8 cellular contexts compared by ENCODE assay signal in genomic region chr18:34867520-34867919, GRCh38.
DNase-seq lines count a peak whose midpoint lies in the region; ATAC-seq and TF ChIP-seq lines count a peak whose summit lies in the region.

No MANE protein-coding gene starts in this region.

- H3K79me1 ChIP-seq in mesenchymal stem cell (replicated peaks; ENCODE audit: low read length, poor library complexity, severe bottlenecking) = no peaks in the 10 kb centered on the region

- H3K14ac ChIP-seq in mesenchymal stem cell (ENCODE audit: low read length in 2 of 2) = no peak overlapping the region

- H4K8ac ChIP-seq in mesenchymal stem cell (ENCODE audit: low read length) = no peak overlapping the region

- H4K91ac ChIP-seq in mesenchymal stem cell (ENCODE audit: low read length) = no peak overlapping the region

- H3K4me1 ChIP-seq in mesenchymal stem cell (ENCODE audit: control insufficient read depth, insufficient read depth, low read depth, low read length) (peaks cover 5% of the 10 kb centered on the region), gastroesophageal sphincter (no peaks in the 10 kb centered on the region)

- no peak overlapping the region for H2AK5ac ChIP-seq in mesenchymal stem cell (ENCODE audit: low read length, severe bottlenecking)

- in situ Hi-C loops in astrocyte of the spinal cord (cut with HindIII; ENCODE audit: low sequenced_read_pairs) = no loop called here

- no peak for ATAC-seq in HG02759 (IDR thresholded peaks at IDR 0.05; ENCODE audit: unreplicated experiment)
- no peak for ATAC-seq in HG02588 (IDR thresholded peaks at IDR 0.05; ENCODE audit: unreplicated experiment)
- ATAC-seq in gastroesophageal sphincter = no peak

- H2AFZ ChIP-seq in mesenchymal stem cell (ENCODE audit: low read depth, low read length) = no peak overlapping the region

- TF ChIP-seq CTCF in astrocyte of the spinal cord (IDR thresholded peaks at IDR 0.05; ENCODE audit: low read depth, low read length) = peak; percentile 29
- TF ChIP-seq CTCF in gastroesophageal sphincter (IDR thresholded peaks at IDR 0.05) = peak in 1 of 4 experiments; percentile 23

- H3K27me3 ChIP-seq in mesenchymal stem cell (ENCODE audit: control insufficient read depth in 1 of 2, insufficient read depth in 1 of 2, low read length in 2 of 2) = no peaks in the 10 kb centered on the region
- no peaks in the 10 kb centered on the region for H3K27me3 ChIP-seq in gastroesophageal sphincter

- H3K4me3 ChIP-seq in astrocyte of the spinal cord (ENCODE audit: low read depth, low read length) (no peak overlapping the region), mesenchymal stem cell (ENCODE audit: insufficient read depth in 1 of 2, low read depth in 1 of 2, low read length in 2 of 2) (no peak overlapping the region), gastroesophageal sphincter (no peak overlapping the region)

- no peak overlapping the region for H3K4me2 ChIP-seq in mesenchymal stem cell (ENCODE audit: low read length, poor library complexity, severe bottlenecking)

- H3K36me3 ChIP-seq in mesenchymal stem cell (ENCODE audit: control insufficient read depth in 1 of 2, insufficient read depth in 2 of 2, low read depth in 1 of 2, low read length in 2 of 2) (peaks cover 0 to 53% of the 10 kb centered on the region in 2 experiments), gastroesophageal sphincter (peaks cover 0 to 46% of the 10 kb centered on the region in 2 donors)

- TF ChIP-seq POLR2A in gastroesophageal sphincter (IDR thresholded peaks at IDR 0.05) = no peak

- no peak for TF ChIP-seq EP300 in gastroesophageal sphincter (IDR thresholded peaks at IDR 0.05)

- no peak overlapping the region for H2BK15ac ChIP-seq in mesenchymal stem cell (ENCODE audit: low read depth, poor library complexity, severe bottlenecking)

- WGBS in mesenchymal stem cell = 64% methylated on average over 7 of the region's 7 CpGs
- 35 to 55% methylated on average over 2 to 4 of the region's 7 CpGs for WGBS in gastroesophageal sphincter (ENCODE audit: low coverage in 1 of 2), 2 donors

- H3K9me3 ChIP-seq in mesenchymal stem cell (ENCODE audit: control insufficient read depth, low read length) (no peaks in the 10 kb centered on the region), gastroesophageal sphincter (no peaks in the 10 kb centered on the region)

- no peak overlapping the region for H3K27ac ChIP-seq in mesenchymal stem cell (ENCODE audit: low read length, poor library complexity, severe bottlenecking)
- no peak overlapping the region for H3K27ac ChIP-seq in gastroesophageal sphincter

- DNase-seq in EL (peak; percentile 25), NCI-H1092 (lab: John Stamatoyannopoulos, UW) (peak; percentile 62), astrocyte of the spinal cord (ENCODE audit: low read depth, low spot score) (no peak), mesenchymal stem cell (peak; percentile 31), midbrain (lab: John Stamatoyannopoulos, UW) (no peak)

- H2BK5ac ChIP-seq in mesenchymal stem cell (ENCODE audit: low read depth, low read length, poor library complexity, severe bottlenecking) = no peak overlapping the region

- no peak overlapping the region for H2BK120ac ChIP-seq in mesenchymal stem cell (ENCODE audit: low read depth, low read length)

- H3K18ac ChIP-seq in mesenchymal stem cell (ENCODE audit: low read depth in 1 of 2, low read length in 2 of 2) = no peak overlapping the region

- H3K23ac ChIP-seq in mesenchymal stem cell (ENCODE audit: low read length in 2 of 2) = no peak overlapping the region

- no peak overlapping the region for H3K4ac ChIP-seq in mesenchymal stem cell (ENCODE audit: low read depth in 1 of 2, low read length in 2 of 2)

- no peak overlapping the region for H2BK12ac ChIP-seq in mesenchymal stem cell (ENCODE audit: low read length in 2 of 2)

- H3K9ac ChIP-seq in mesenchymal stem cell (ENCODE audit: low read length) = peak overlapping the region; percentile 8

Comparison
In these comparisons a context has a peak if more than half of its experiments do, and no peak if none do; other contexts are left out.
1. DNase-seq: peak in EL (single experiment), NCI-H1092 (single experiment) and mesenchymal stem cell (single experiment); none in astrocyte of the spinal cord (single experiment) and midbrain (single experiment).